In genomic region chr11:95989216-95989615, GRCh38 we compare ENCODE assay signal across 1 cellular context.
TF ChIP-seq lines count a peak whose summit lies in the region.

No MANE protein-coding gene starts in this region.

TF ChIP-seq in IMR-90, 13 proteins besides CTCF, POLR2A, EP300 and RAD21 (continued from another document):
- TF ChIP-seq ELK1 (IDR thresholded peaks at IDR 0.05; ENCODE audit: borderline replicate concordance, low read depth, low read length), result no peak
- no peak for TF ChIP-seq SMC3 (IDR thresholded peaks at IDR 0.05; ENCODE audit: low read depth, low read length)
- TF ChIP-seq CEBPB (IDR thresholded peaks at IDR 0.05; ENCODE audit: low read depth, low read length), result no peak
